In genomic region chr17:75845058-75845711, GRCh38 we compare ENCODE assay signal across 8 cellular contexts. TPM values are rescaled to one million over a fixed set of nuclear protein-coding genes. Genes with fewer than 3 reads are reported as not detected.
DNase-seq lines count a peak whose midpoint lies in the region; ATAC-seq and TF ChIP-seq lines count a peak whose summit lies in the region.

No MANE protein-coding gene starts in this region.

- POLR2A ChIA-PET in CD8-positive, alpha-beta T cell (lab: Charles Lee) = interaction anchor here (0.8 to 4.5 kb wide), 11 partner anchors 9 to 92 kb away, joined by 3 to 67 read pairs (median 3); partner anchors contain the start of genes TRIM65 and WBP2

- peak; percentile 65 for TF ChIP-seq CTCF in CD8-positive, alpha-beta T cell (IDR thresholded peaks at IDR 0.05)
- peak; percentile 54 for TF ChIP-seq CTCF in OCI-LY1 (IDR thresholded peaks at IDR 0.05; ENCODE audit: low read length)
- peak; percentile 71 for TF ChIP-seq CTCF in foreskin keratinocyte (conservative IDR thresholded peaks at IDR 0.05)

- H3K9me3 ChIP-seq in CD8-positive, alpha-beta T cell (ENCODE audit: low read length) = no peaks in the 10 kb centered on the region
- no peaks in the 10 kb centered on the region for H3K9me3 ChIP-seq in OCI-LY1 (ENCODE audit: low read length)

- peaks cover 43% of the 10 kb centered on the region for H3K36me3 ChIP-seq in CD8-positive, alpha-beta T cell (ENCODE audit: insufficient read depth, low read length)
- H3K36me3 ChIP-seq in OCI-LY1 (ENCODE audit: insufficient read depth, low read length) = peaks cover 40% of the 10 kb centered on the region; the same call in 1 of the 2 replicates

- H3K27ac ChIP-seq in CD8-positive, alpha-beta T cell (ENCODE audit: low read depth, low read length) = peak overlapping the region; percentile 44
- H3K27ac ChIP-seq in OCI-LY1 (ENCODE audit: low read depth, low read length, poor library complexity, severe bottlenecking) = no peak overlapping the region
- H3K27ac ChIP-seq in foreskin keratinocyte = peak overlapping the region; percentile 53

- DNase-seq in CD8-positive, alpha-beta T cell = peak in 6 of 7 experiments; percentile 29 to 72 (median 57)
- DNase-seq in foreskin keratinocyte (peak in 1 of 2 donors; percentile 59), nucleus accumbens (lab: John Stamatoyannopoulos, UW) (peak in 48 of 56 donors; percentile 14 to 76 (median 47))

- H3K79me2 ChIP-seq in OCI-LY1 (ENCODE audit: insufficient read depth, low read length) = no peaks in the 10 kb centered on the region

- peaks cover 50% of the 10 kb centered on the region for H3K36me3 Mint-ChIP-seq in CD8-positive, alpha-beta T cell
- H3K36me3 Mint-ChIP-seq in activated T-helper 17 cell treated with anti-CD3 and anti-CD28 coated beads, Interleukin-2, amount 50 U/mL, for 72 hours (ENCODE audit: low read depth) = peaks cover 84% of the 10 kb centered on the region

- H3K27me3 ChIP-seq in CD8-positive, alpha-beta T cell (ENCODE audit: insufficient read depth, low read length) = no peaks in the 10 kb centered on the region
- H3K27me3 ChIP-seq in OCI-LY1 (ENCODE audit: insufficient read depth, low read length) = no peaks in the 10 kb centered on the region; the same call in 1 of the 2 replicates
- no peaks in the 10 kb centered on the region for H3K27me3 ChIP-seq in foreskin keratinocyte

- peak overlapping the region; percentile 71 for H3K4me3 Mint-ChIP-seq in CD8-positive, alpha-beta T cell
- peak overlapping the region; percentile 88 for H3K4me3 Mint-ChIP-seq in activated T-helper 17 cell treated with anti-CD3 and anti-CD28 coated beads, Interleukin-2, amount 50 U/mL, for 72 hours

- peak overlapping the region; percentile 64 for H3K27ac Mint-ChIP-seq in CD8-positive, alpha-beta T cell
- peak overlapping the region; percentile 50 for H3K27ac Mint-ChIP-seq in activated T-helper 17 cell treated with anti-CD3 and anti-CD28 coated beads, Interleukin-2, amount 50 U/mL, for 72 hours

- no peaks in the 10 kb centered on the region for H4K20me1 ChIP-seq in OCI-LY1 (ENCODE audit: insufficient read depth, low read length)

- no peaks in the 10 kb centered on the region for H3F3A ChIP-seq in OCI-LY1 (ENCODE audit: insufficient read depth, low read length)

- no peak overlapping the region for H3K9ac ChIP-seq in OCI-LY1 (ENCODE audit: low read length)

- CTCF ChIA-PET in CD8-positive, alpha-beta T cell (lab: Charles Lee) = interaction anchor here (0.7 to 5.4 kb wide), 16 partner anchors 9 to 147 kb away, joined by 3 to 30 read pairs (median 4); partner anchors contain the start of genes TRIM47, TRIM65 and WBP2

- peaks cover 35% of the 10 kb centered on the region for H3K4me1 ChIP-seq in CD8-positive, alpha-beta T cell (ENCODE audit: insufficient read depth, low read length)
- H3K4me1 ChIP-seq in OCI-LY1 (ENCODE audit: insufficient read depth, low read length, severe bottlenecking) (peaks cover 6% of the 10 kb centered on the region), foreskin keratinocyte (peaks cover 8% of the 10 kb centered on the region)

- H3K4me2 ChIP-seq in OCI-LY1 (ENCODE audit: low read length) = no peak overlapping the region

- no peaks in the 10 kb centered on the region for H3K27me3 Mint-ChIP-seq in CD8-positive, alpha-beta T cell (ENCODE audit: low read depth)
- no peaks in the 10 kb centered on the region for H3K27me3 Mint-ChIP-seq in activated T-helper 17 cell treated with anti-CD3 and anti-CD28 coated beads, Interleukin-2, amount 50 U/mL, for 72 hours

- no peaks in the 10 kb centered on the region for H3K9me3 Mint-ChIP-seq in CD8-positive, alpha-beta T cell
- H3K9me3 Mint-ChIP-seq in activated T-helper 17 cell treated with anti-CD3 and anti-CD28 coated beads, Interleukin-2, amount 50 U/mL, for 72 hours = no peaks in the 10 kb centered on the region

- H2AFZ ChIP-seq in OCI-LY1 (ENCODE audit: low read length) = no peak overlapping the region

- H3K4me1 Mint-ChIP-seq in CD8-positive, alpha-beta T cell (ENCODE audit: low read depth) = peaks cover 31% of the 10 kb centered on the region
- H3K4me1 Mint-ChIP-seq in activated T-helper 17 cell treated with anti-CD3 and anti-CD28 coated beads, Interleukin-2, amount 50 U/mL, for 72 hours = no peaks in the 10 kb centered on the region

- ATAC-seq in CD8-positive, alpha-beta T cell = peak; percentile 48
- ATAC-seq in HG03354 (IDR thresholded peaks at IDR 0.05; ENCODE audit: poor library complexity, severe bottlenecking, unreplicated experiment) (peak; percentile 81), foreskin keratinocyte (peak; percentile 75), HG02884 (IDR thresholded peaks at IDR 0.05; ENCODE audit: unreplicated experiment) (no peak)
- peak; percentile 72 for ATAC-seq in activated T-helper 17 cell treated with anti-CD3 and anti-CD28 coated beads, Interleukin-2, amount 50 U/mL, for 72 hours (replicated peaks)

- peak; percentile 39 for TF ChIP-seq POLR2A in GM19193 (IDR thresholded peaks at IDR 0.05; ENCODE audit: extremely low read depth, insufficient read depth, insufficient read length)

- intact Hi-C loops in CD8-positive, alpha-beta T cell (cut with DNase I, micrococcal nuclease) = no loop called here

- no peaks in the 10 kb centered on the region for H3K9me2 ChIP-seq in OCI-LY1 (ENCODE audit: low read depth, low read length)

- H3K4me3 ChIP-seq in CD8-positive, alpha-beta T cell (ENCODE audit: low read depth, low read length) = no peak overlapping the region
- H3K4me3 ChIP-seq in OCI-LY1 (ENCODE audit: low read depth, low read length, poor library complexity, severe bottlenecking) = no peak overlapping the region

RNA-seq across cellular contexts. Expression of gene UNC13D, which starts 1.0 kb away (rescaled TPM):
- 100 to 1,000 TPM; 123 to 124 TPM for total RNA-seq in CD8-positive, alpha-beta T cell
- total RNA-seq in activated T-helper 17 cell treated with anti-CD3 and anti-CD28 coated beads, Interleukin-2, amount 50 U/mL, for 72 hours = 100 to 1,000 TPM; 153 to 160 TPM
- 0.53 and 1.0 TPM in 2 replicates for total RNA-seq in foreskin keratinocyte
- polyA plus RNA-seq in foreskin keratinocyte = 0.80 and 0.82 TPM in 2 replicates

RNA-seq across cellular contexts. Expression of gene WBP2, which starts 9.9 kb away (rescaled TPM):
- 10 to 100 TPM; 69.1 to 80.2 TPM for total RNA-seq in CD8-positive, alpha-beta T cell
- total RNA-seq in activated T-helper 17 cell treated with anti-CD3 and anti-CD28 coated beads, Interleukin-2, amount 50 U/mL, for 72 hours = 100 to 1,000 TPM in 1 of 2 donors, 10 to 100 TPM in 1; 67.4 to 127 TPM
- 38.6 and 42.2 TPM in 2 replicates for total RNA-seq in foreskin keratinocyte
- polyA plus RNA-seq in foreskin keratinocyte = 73.9 and 74.2 TPM in 2 replicates

RNA-seq across cellular contexts. Expression of gene TRIM47, which starts 33.2 kb away (rescaled TPM):
- total RNA-seq in CD8-positive, alpha-beta T cell = 1 to 10 TPM; 1.6 to 1.7 TPM
- 10 to 100 TPM; 11.0 to 32.4 TPM for total RNA-seq in activated T-helper 17 cell treated with anti-CD3 and anti-CD28 coated beads, Interleukin-2, amount 50 U/mL, for 72 hours
- 41.4 and 55.6 TPM in 2 replicates for total RNA-seq in foreskin keratinocyte
- 49.7 and 50.2 TPM in 2 replicates for polyA plus RNA-seq in foreskin keratinocyte

RNA-seq across cellular contexts. Expression of gene TRIM65, which starts 51.6 kb away (rescaled TPM):
- total RNA-seq in CD8-positive, alpha-beta T cell = 10 to 100 TPM; 13.6 to 15.1 TPM
- 10 to 100 TPM; 20.3 to 33.9 TPM for total RNA-seq in activated T-helper 17 cell treated with anti-CD3 and anti-CD28 coated beads, Interleukin-2, amount 50 U/mL, for 72 hours
- total RNA-seq in foreskin keratinocyte = 17.6 and 20.9 TPM in 2 replicates
- 12.4 and 12.8 TPM in 2 replicates for polyA plus RNA-seq in foreskin keratinocyte

RNA-seq across cellular contexts. Expression of gene MRPL38, which starts 59.5 kb away (rescaled TPM):
- 100 to 1,000 TPM; 171 to 181 TPM for total RNA-seq in CD8-positive, alpha-beta T cell
- 100 to 1,000 TPM in 1 of 2 donors, 10 to 100 TPM in 1; 74.2 to 113 TPM for total RNA-seq in activated T-helper 17 cell treated with anti-CD3 and anti-CD28 coated beads, Interleukin-2, amount 50 U/mL, for 72 hours
- total RNA-seq in foreskin keratinocyte = 78.1 and 82.0 TPM in 2 replicates
- 77.8 and 81.8 TPM in 2 replicates for polyA plus RNA-seq in foreskin keratinocyte

Comparison
In these comparisons a context has a peak if more than half of its experiments do, and no peak if none do; other contexts are left out.
1. RNA of gene UNC13D, which starts 1.0 kb away (total RNA-seq): 153 to 160 TPM in activated T-helper 17 cell treated with anti-CD3 and anti-CD28 coated beads, Interleukin-2, amount 50 U/mL, for 72 hours and 123 to 124 TPM in CD8-positive, alpha-beta T cell; 0.53 to 1.0 TPM in foreskin keratinocyte; every median in the first group is over 10 times any median in the second.
2. RNA of gene TRIM47, which starts 33.2 kb away (total RNA-seq): 41.4 to 55.6 TPM in foreskin keratinocyte and 11.0 to 32.4 TPM in activated T-helper 17 cell treated with anti-CD3 and anti-CD28 coated beads, Interleukin-2, amount 50 U/mL, for 72 hours; 1.6 to 1.7 TPM in CD8-positive, alpha-beta T cell; every median in the first group is over 4 times any median in the second.
3. Peak in every context shown above with its lines, with median percentiles within 50 percentile points of each other: CTCF ChIP-seq.